Comparison of ENCODE assay signal across 10 cellular contexts in the genomic region with DNA sequence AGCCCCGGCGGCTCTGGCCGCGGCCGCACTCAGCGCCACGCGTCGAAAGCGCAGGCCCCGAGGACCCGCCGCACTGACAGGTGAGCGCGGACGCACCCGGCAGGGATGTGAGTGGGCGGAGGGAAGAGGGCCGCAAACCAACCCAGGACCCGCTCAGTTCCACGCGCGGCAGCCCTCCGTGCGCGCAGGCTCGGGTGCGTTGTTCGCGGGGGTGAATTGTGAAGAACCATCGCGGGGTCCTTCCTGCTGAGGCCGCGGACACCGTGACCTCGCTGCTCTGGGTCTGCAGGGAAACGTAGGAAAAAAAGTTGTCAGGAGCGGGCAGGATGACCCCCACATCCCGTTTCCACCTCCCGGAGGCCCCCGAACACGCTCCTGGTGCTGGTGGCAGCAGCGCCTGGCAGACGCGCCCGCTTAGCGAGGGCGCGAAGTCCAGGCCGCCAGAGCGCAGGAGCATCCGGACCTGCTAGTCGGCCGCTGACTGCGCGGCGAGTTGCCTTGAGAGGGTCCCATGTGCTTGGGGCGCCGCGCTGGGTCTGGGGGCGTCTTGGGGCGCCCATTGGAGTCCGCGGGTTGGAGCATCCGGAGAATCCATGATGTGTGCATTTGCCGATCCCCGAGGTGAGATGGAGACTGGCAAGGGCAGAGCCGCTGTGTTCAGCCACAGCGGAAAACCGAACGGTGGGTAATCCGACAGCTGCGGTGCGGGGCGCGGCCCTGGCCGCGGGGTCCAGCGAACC. TPM values are rescaled to one million over a fixed set of nuclear protein-coding genes. Genes with fewer than 3 reads are reported as not detected.
DNase-seq lines count a peak whose midpoint lies in the region; ATAC-seq, FAIRE-seq and TF ChIP-seq lines count a peak whose summit lies in the region.
"Had no signal": no experiment of that assay in that cellular context is flagged by ENCODE, and none has a peak within 500 bp of the region (broad histone marks: within the 10 kb centered on the region; RNA-seq: fewer than 3 reads in every experiment).

No MANE protein-coding gene starts in this region.

- H3K4ac ChIP-seq in H1 (replicated peaks; ENCODE audit: insufficient read length, low read depth, low read length), result no peak overlapping the region

- peak overlapping the region; percentile 22; the same call in 1 of the 2 replicates for H3K18ac ChIP-seq in H1 (ENCODE audit: extremely low read depth, low read length)

- peak overlapping the region; percentile 88 for H3K4me3 Mint-ChIP-seq in nephron progenitor cell
- H3K4me3 Mint-ChIP-seq in activated naive CD4-positive, alpha-beta T cell treated with anti-CD3 and anti-CD28 coated beads, Interleukin-2, amount 10 ng/mL, durations not matched to agents 7 days and 5 days, result no peak overlapping the region

- no peak overlapping the region for H2BK12ac ChIP-seq in H1 (ENCODE audit: low read depth, low read length)

- H2BK5ac ChIP-seq in H1 (ENCODE audit: low read depth, low read length), result no peak overlapping the region

- H3K9me3 ChIP-seq in AG04450 (ENCODE audit: control insufficient read depth, insufficient read depth, low read length), result peaks cover 4% of the 10 kb centered on the region; the same call in 1 of the 2 replicates
- H3K9me3 ChIP-seq in HUES6 (ENCODE audit: control insufficient read depth, insufficient read depth, low read depth, low read length), result no peaks in the 10 kb centered on the region
- no peaks in the 10 kb centered on the region for H3K9me3 ChIP-seq in H1 (ENCODE audit: insufficient read depth in 2 of 2, low read depth in 1 of 2, low read length in 1 of 2)

- H4K20me1 ChIP-seq in H1 (replicated peaks in 1 of 2; ENCODE audit: control insufficient read depth in 1 of 2, insufficient read depth in 2 of 2, low read length in 2 of 2), result peaks cover 0 to 2% of the 10 kb centered on the region in 2 experiments

- H3K23ac ChIP-seq in H1 (ENCODE audit: insufficient read length), result no peak overlapping the region

- H3K27ac ChIP-seq in AG04450 (ENCODE audit: low read depth, low read length), result peak overlapping the region; percentile 96
- H3K27ac ChIP-seq in HUES6 (ENCODE audit: low read depth, low read length), result no peak overlapping the region
- no peak overlapping the region for H3K27ac ChIP-seq in H1 (ENCODE audit: low read depth, low read length)
- H3K27ac ChIP-seq: KMS-11 had no signal

- H3K23me2 ChIP-seq in H1 (ENCODE audit: low read depth, low read length), result peaks cover 17% of the 10 kb centered on the region; the same call in 1 of the 2 replicates

- peak overlapping the region; percentile 87 to 99 for H3K4me2 ChIP-seq in H1 (ENCODE audit: insufficient read depth in 1 of 2, low read depth in 2 of 2, low read length in 2 of 2)
- H3K4me2 ChIP-seq: KMS-11 had no signal

- no peaks in the 10 kb centered on the region for H3K79me2 ChIP-seq in H1 (ENCODE audit: control insufficient read depth in 1 of 2, insufficient read depth in 2 of 2, low read length in 2 of 2)

- no peak overlapping the region for H2BK20ac ChIP-seq in H1 (ENCODE audit: low read length)

- FAIRE-seq in H1 (lab: Jason Lieb, UNC), result no peak

- no peak for DNase-seq in AG04450 (ENCODE audit: low read depth, low spot score)
- no peak for DNase-seq in H1 (ENCODE audit: low read depth in 1 of 2, low spot score in 2 of 2)
- peak; percentile 52 for DNase-seq in nephron progenitor cell
- DNase-seq in activated naive CD4-positive, alpha-beta T cell treated with anti-CD3 and anti-CD28 coated beads, Interleukin-2, amount 10 ng/mL, durations not matched to agents 7 days and 5 days, result no peak
- DNase-seq in NK-92 (lab: John Stamatoyannopoulos, UW; ENCODE audit: unreplicated experiment), result no peak
- DNase-seq: stimulated activated CD4-positive, alpha-beta T cell treated with anti-CD3 and anti-CD28 coated beads, Interleukin-4, amount 100 ng/mL, for 4 hours had no signal

- H3K36me3 ChIP-seq in HUES6 (ENCODE audit: control insufficient read depth, insufficient read depth, low read length) (no peaks in the 10 kb centered on the region), H1 (ENCODE audit: control insufficient read depth in 2 of 4, insufficient read depth in 4 of 4, low read length in 3 of 4) (no peaks in the 10 kb centered on the region; a peak in 1 of 8 replicates)

- peaks cover 12% of the 10 kb centered on the region for H3K9me3 Mint-ChIP-seq in nephron progenitor cell
- H3K9me3 Mint-ChIP-seq in activated naive CD4-positive, alpha-beta T cell treated with anti-CD3 and anti-CD28 coated beads, Interleukin-2, amount 10 ng/mL, durations not matched to agents 7 days and 5 days, result no peaks in the 10 kb centered on the region

- H3K4me1 ChIP-seq in HUES6 (ENCODE audit: control insufficient read depth, insufficient read depth, low read length) (peaks cover 20% of the 10 kb centered on the region), H1 (replicated peaks in 1 of 4; ENCODE audit: control insufficient read depth in 3 of 4, insufficient read depth in 4 of 4, low read length in 3 of 4) (peaks cover 0 to 19% (median 8%) of the 10 kb centered on the region in 4 experiments; a peak in 6 of 7 replicates)

- H2AK5ac ChIP-seq in H1 (ENCODE audit: low read depth, low read length), result no peak overlapping the region

- H3K9ac ChIP-seq in HUES6 (ENCODE audit: low read length) (peak overlapping the region; percentile 14), H1 (replicated peaks in 1 of 4; ENCODE audit: extremely low read depth in 1 of 4, low read depth in 3 of 4, low read length in 3 of 4) (no peak overlapping the region)
- H3K9ac ChIP-seq: KMS-11 had no signal

- no peak overlapping the region; the same call in 1 of the 2 replicates for H2BK15ac ChIP-seq in H1 (ENCODE audit: low read length)

- TF ChIP-seq EP300 in H1 (IDR thresholded peaks at IDR 0.05; ENCODE audit: borderline replicate concordance in 1 of 2, low read depth in 2 of 2, low read length in 2 of 2), result no peak

- H3K4me3 ChIP-seq in AG04450 (ENCODE audit: low read depth, low read length) (peak overlapping the region; percentile 92), HUES6 (ENCODE audit: low read depth, low read length) (peak overlapping the region; percentile 57), H1 (ENCODE audit: extremely low read depth in 1 of 4, insufficient read depth in 2 of 4, low read depth in 3 of 4, low read length in 4 of 4) (peak overlapping the region; percentile 20 to 64 (median 48))

- no peak overlapping the region for H3K56ac ChIP-seq in H1 (replicated peaks; ENCODE audit: insufficient read length, low read depth, low read length)

- WGBS in H1 (ENCODE audit: extremely low coverage in 1 of 2, insufficient coverage in 1 of 2, insufficient read length in 1 of 2, insufficient replicate concordance in 2 of 2, low coverage in 1 of 2, low lambda C conversion rate in 2 of 2, missing lambda C conversion rate in 1 of 2), 2 experiments, result 4% methylated on average over 61 of the region's 79 CpGs; no CpG with 5 or more reads in 1 of the 2 experiments

- no peak for TF ChIP-seq RAD21 in H1 (IDR thresholded peaks at IDR 0.05 in 1 of 2, conservative IDR thresholded peaks at IDR 0.05 in 1 of 2; ENCODE audit: low read depth in 2 of 2, low read length in 2 of 2)

- peak overlapping the region; percentile 61 for H3K27ac Mint-ChIP-seq in nephron progenitor cell
- H3K27ac Mint-ChIP-seq in activated naive CD4-positive, alpha-beta T cell treated with anti-CD3 and anti-CD28 coated beads, Interleukin-2, amount 10 ng/mL, durations not matched to agents 7 days and 5 days, result no peak overlapping the region

- H2BK120ac ChIP-seq in H1 (replicated peaks; ENCODE audit: low read depth, low read length), result no peak overlapping the region

- CTCF ChIA-PET in AG04450 (lab: Charles Lee), result no interaction called here
- CTCF ChIA-PET in H1 (lab: Charles Lee; ENCODE audit: partially characterized antibody), result interaction anchor here (1.1 kb wide), 1 partner anchor 276 kb away, joined by 4 read pairs; no protein-coding TSS in a partner anchor
- CTCF ChIA-PET in activated naive CD4-positive, alpha-beta T cell treated with anti-CD3 and anti-CD28 coated beads, Interleukin-2, amount 10 ng/mL, durations not matched to agents 7 days and 5 days (lab: Charles Lee), result no interaction called here

- peaks cover 28% of the 10 kb centered on the region for H3K36me3 Mint-ChIP-seq in nephron progenitor cell (ENCODE audit: low read depth)
- H3K36me3 Mint-ChIP-seq in activated naive CD4-positive, alpha-beta T cell treated with anti-CD3 and anti-CD28 coated beads, Interleukin-2, amount 10 ng/mL, durations not matched to agents 7 days and 5 days, result no peaks in the 10 kb centered on the region

- H4K8ac ChIP-seq in H1 (ENCODE audit: extremely low read depth, insufficient read depth, low read length), result peak overlapping the region; percentile 62

- H3K14ac ChIP-seq in H1 (ENCODE audit: insufficient read length), result no peak overlapping the region

- peak overlapping the region; percentile 23; the same call in 1 of the 2 replicates for H2AFZ ChIP-seq in H1 (ENCODE audit: low read length)

- peaks cover 62% of the 10 kb centered on the region for H3K4me1 Mint-ChIP-seq in nephron progenitor cell
- H3K4me1 Mint-ChIP-seq in activated naive CD4-positive, alpha-beta T cell treated with anti-CD3 and anti-CD28 coated beads, Interleukin-2, amount 10 ng/mL, durations not matched to agents 7 days and 5 days, result peaks cover 14% of the 10 kb centered on the region

- no peak for TF ChIP-seq POLR2A in H1 (IDR thresholded peaks at IDR 0.05; ENCODE audit: control extremely low read depth in 1 of 2, low read depth in 2 of 2, low read length in 2 of 2)

- peaks cover 21% of the 10 kb centered on the region for H3K27me3 Mint-ChIP-seq in nephron progenitor cell (ENCODE audit: low read depth, poor library complexity)
- peaks cover 83% of the 10 kb centered on the region for H3K27me3 Mint-ChIP-seq in activated naive CD4-positive, alpha-beta T cell treated with anti-CD3 and anti-CD28 coated beads, Interleukin-2, amount 10 ng/mL, durations not matched to agents 7 days and 5 days

- no peak overlapping the region for H4K5ac ChIP-seq in H1 (ENCODE audit: insufficient read length, low read depth, low read length)

- no peaks in the 10 kb centered on the region for H3K27me3 ChIP-seq in AG04450 (ENCODE audit: control insufficient read depth, insufficient read depth, low read length)
- peaks cover 95% of the 10 kb centered on the region for H3K27me3 ChIP-seq in HUES6 (ENCODE audit: control insufficient read depth, insufficient read depth, low read length)
- H3K27me3 ChIP-seq in H1 (replicated peaks in 1 of 4; ENCODE audit: control insufficient read depth in 3 of 4, extremely low read depth in 1 of 4, insufficient read depth in 3 of 4, low read length in 3 of 4), result peaks cover 37 to 65% (median 54%) of the 10 kb centered on the region in 4 experiments

- no peak overlapping the region for H4K91ac ChIP-seq in H1 (replicated peaks; ENCODE audit: insufficient read length, low read length)

- POLR2A ChIA-PET in AG04450 (lab: Yijun Ruan, JAX), result interaction anchor here (1.3 to 1.9 kb wide), 4 partner anchors 9 to 126 kb away, joined by 3 to 6 read pairs (median 4); no protein-coding TSS in a partner anchor
- POLR2A ChIA-PET in H1 (lab: Charles Lee; ENCODE audit: partially characterized antibody), result no interaction called here

- TF ChIP-seq CTCF in AG04450 (IDR thresholded peaks at IDR 0.05; ENCODE audit: low read depth, low read length), result no peak
- TF ChIP-seq CTCF in H1 (IDR thresholded peaks at IDR 0.05; ENCODE audit: control extremely low read depth in 1 of 3, insufficient read depth in 1 of 3, low read depth in 1 of 3, low read length in 3 of 3), result no peak
- no peak for TF ChIP-seq CTCF in nephron progenitor cell (IDR thresholded peaks at IDR 0.05)

- no peak for ATAC-seq in GM19395 (IDR thresholded peaks at IDR 0.05; ENCODE audit: unreplicated experiment)
- no peak for ATAC-seq in HG03521 (IDR thresholded peaks at IDR 0.05; ENCODE audit: unreplicated experiment)

- no peaks in the 10 kb centered on the region for H3K79me1 ChIP-seq in H1 (ENCODE audit: low read depth, low read length)

RNA-seq across cellular contexts. Expression of a gene that starts 0.4 kb away (rescaled TPM):
- polyA plus RNA-seq in AG04450 (2011; rRNA removed), result 2,326 and 2,858 TPM in 2 replicates
- 2,696 and 3,244 TPM in 2 replicates for polyA minus RNA-seq in AG04450 (2011; rRNA and poly(A)+ RNA removed)
- total RNA-seq in H1 (2021; fragmentation: NEBNext Ultra II Directional; extraction: Animal tissue kit (Norgen Biotek cat#: 25700)), result 0.57 and 1.1 TPM in 2 replicates
- polyA plus RNA-seq in H1 (2011; rRNA removed), result 0.12 and 0.33 TPM in 2 replicates
- polyA plus RNA-seq in H1 (2011; cell fraction: cytosol; rRNA removed), result 0.21 TPM
- polyA plus RNA-seq in H1 (2011; cell fraction: nucleus; rRNA removed), result 1.4 TPM
- 0.31 to 1.3 TPM (median 0.62 TPM) in 4 replicates for polyA plus RNA-seq in H1 (2012, experiment 1 of 2)
- polyA plus RNA-seq in H1 (2012, experiment 2 of 2), result 0.07 TPM
- polyA plus RNA-seq in H1 (2013, experiment 1 of 2), result 0.53 TPM
- polyA plus RNA-seq in H1 (2013, experiment 2 of 2), result 0.92 TPM
- 0.44 and 2.6 TPM in 2 replicates for polyA minus RNA-seq in H1 (2011; rRNA and poly(A)+ RNA removed)
- 0.07 TPM for polyA minus RNA-seq in H1 (2011; cell fraction: cytosol; rRNA and poly(A)+ RNA removed)
- 0.50 TPM for polyA minus RNA-seq in H1 (2011; cell fraction: nucleus; rRNA and poly(A)+ RNA removed)

Comparison
In these comparisons a context has a peak if more than half of its experiments do, and no peak if none do; other contexts are left out.
1. RNA of a gene that starts 0.4 kb away (polyA plus RNA-seq): 2,326 to 2,858 TPM in AG04450; 0.07 to 1.4 TPM in H1; every median in the first group is over 100 times any median in the second.
2. Peak in every context shown above with its lines, with median percentiles within 50 percentile points of each other: H3K4me3 ChIP-seq.